ENCODE assay signal across 8 cellular contexts in the genomic region with DNA sequence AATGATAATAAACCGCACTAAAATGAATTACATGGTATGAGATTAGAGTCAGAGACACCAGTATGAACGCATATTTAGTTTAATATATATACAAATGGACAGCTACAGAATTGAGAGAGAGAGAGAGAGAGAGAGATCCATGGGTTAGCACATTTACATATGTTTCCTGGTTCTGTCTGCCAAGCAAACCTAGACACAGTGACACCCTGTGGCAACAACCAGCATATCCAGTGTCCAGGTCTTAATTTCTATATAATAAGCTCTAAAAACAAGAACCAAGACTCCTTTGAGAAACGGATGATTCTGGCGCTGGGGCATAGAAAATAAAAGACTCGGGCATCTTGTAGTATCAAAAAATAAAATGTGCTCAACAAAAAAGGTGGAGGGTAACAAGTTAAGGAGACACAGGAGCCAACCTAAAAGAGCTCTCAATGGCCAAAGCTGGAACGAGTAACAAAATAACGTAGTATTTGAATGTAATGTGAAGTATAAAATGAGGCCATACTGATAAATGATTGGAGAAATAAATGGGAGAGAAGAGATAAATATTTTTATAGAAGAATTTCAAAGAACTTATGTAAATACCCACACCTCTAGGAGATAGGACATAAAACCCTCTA.
DNase-seq lines count a peak whose midpoint lies in the region; ATAC-seq and TF ChIP-seq lines count a peak whose summit lies in the region.

No MANE protein-coding gene starts in this region.

- H3K4me2 ChIP-seq in DOHH2 (ENCODE audit: low read length) (no peak overlapping the region), OCI-LY1 (ENCODE audit: low read length) (no peak overlapping the region)

- H4K20me1 ChIP-seq in DOHH2 (ENCODE audit: control insufficient read depth, insufficient read depth, low read depth, low read length) (no peaks in the 10 kb centered on the region), OCI-LY1 (ENCODE audit: insufficient read depth, low read length) (no peaks in the 10 kb centered on the region)

- H3K4me3 ChIP-seq in DOHH2 (ENCODE audit: low read length): no peak overlapping the region
- no peak overlapping the region for H3K4me3 ChIP-seq in OCI-LY1 (ENCODE audit: low read depth, low read length, poor library complexity, severe bottlenecking)

- H3K9me2 ChIP-seq in DOHH2 (replicated peaks; ENCODE audit: control insufficient read depth, low read length): no peaks in the 10 kb centered on the region
- no peaks in the 10 kb centered on the region for H3K9me2 ChIP-seq in OCI-LY1 (ENCODE audit: low read depth, low read length)

- no peaks in the 10 kb centered on the region for H3K9me3 ChIP-seq in DOHH2 (ENCODE audit: control insufficient read depth, insufficient read depth, low read length)
- no peaks in the 10 kb centered on the region for H3K9me3 ChIP-seq in OCI-LY1 (ENCODE audit: low read length)

- H3K27ac ChIP-seq in DOHH2 (ENCODE audit: low read depth, low read length) (no peak overlapping the region), OCI-LY1 (ENCODE audit: low read depth, low read length, poor library complexity, severe bottlenecking) (no peak overlapping the region)

- peak; percentile 60 for DNase-seq in activated naive CD4-positive, alpha-beta T cell treated with anti-CD3 and anti-CD28 coated beads, Interleukin-2, amount 50 U/mL, for 16 hours
- DNase-seq in hepatic stellate cell (ENCODE audit: low spot score): peak; percentile 19
- peak; percentile 44 to 56 for DNase-seq in stimulated activated CD4-positive, alpha-beta T cell treated with anti-CD3 and anti-CD28 coated beads, Interleukin-2, amount 100 ng/mL, for 24 hours
- DNase-seq in effector CD8-positive, alpha-beta T cell (lab: John Stamatoyannopoulos, UW): no peak

- H2AFZ ChIP-seq in OCI-LY1 (ENCODE audit: low read length): no peak overlapping the region

- H3K36me3 ChIP-seq in DOHH2 (ENCODE audit: control insufficient read depth, low read length) (no peaks in the 10 kb centered on the region), OCI-LY1 (ENCODE audit: insufficient read depth, low read length) (no peaks in the 10 kb centered on the region)

- H3K79me2 ChIP-seq in DOHH2 (ENCODE audit: control insufficient read depth, low read length): no peaks in the 10 kb centered on the region
- H3K79me2 ChIP-seq in OCI-LY1 (ENCODE audit: insufficient read depth, low read length): no peaks in the 10 kb centered on the region

- no peaks in the 10 kb centered on the region for H3F3A ChIP-seq in DOHH2 (ENCODE audit: control insufficient read depth, insufficient read depth)
- no peaks in the 10 kb centered on the region for H3F3A ChIP-seq in OCI-LY1 (ENCODE audit: insufficient read depth, low read length)

- H3K4me1 ChIP-seq in DOHH2 (ENCODE audit: control insufficient read depth, low read length) (no peaks in the 10 kb centered on the region), OCI-LY1 (ENCODE audit: insufficient read depth, low read length, severe bottlenecking) (no peaks in the 10 kb centered on the region)

- ATAC-seq in GM19468 (IDR thresholded peaks at IDR 0.05; ENCODE audit: extremely low read depth, unreplicated experiment): peak; percentile 68
- peak; percentile 88 for ATAC-seq in HG03521 (IDR thresholded peaks at IDR 0.05; ENCODE audit: unreplicated experiment)

- no peak overlapping the region for H3K9ac ChIP-seq in OCI-LY1 (ENCODE audit: low read length)

- TF ChIP-seq CTCF in DOHH2 (IDR thresholded peaks at IDR 0.05; ENCODE audit: low read depth, low read length, poor library complexity, severe bottlenecking) (peak; percentile 63), OCI-LY1 (IDR thresholded peaks at IDR 0.05; ENCODE audit: low read length) (peak; percentile 81)

- H3K27me3 ChIP-seq in DOHH2 (ENCODE audit: control insufficient read depth, low read length): no peaks in the 10 kb centered on the region
- no peaks in the 10 kb centered on the region for H3K27me3 ChIP-seq in OCI-LY1 (ENCODE audit: insufficient read depth, low read length)
